ENCODE assay signal across 27 cellular contexts in genomic region chr5:52830700-52831099, GRCh38.
"Had no signal": no experiment of that assay in that cellular context is flagged by ENCODE, and none has a peak within 500 bp of the region (broad histone marks: within the 10 kb centered on the region; RNA-seq: fewer than 3 reads in every experiment).

No MANE protein-coding gene starts in this region.

- H3K4me1 ChIP-seq: breast epithelium, neural progenitor cell, thyroid gland had no signal

- H3K4me3 Mint-ChIP-seq: activated B cell treated with CpG ODN at 0.5 μM for 24 hours; activated CD4-positive, alpha-beta T cell treated with anti-CD3 and anti-CD28 coated beads for 36 hours; activated T-helper 17 cell treated with anti-CD3 and anti-CD28 coated beads, Interleukin-2, amount 50 U/mL, for 72 hours; naive thymus-derived CD8-positive, alpha-beta T cell; neural progenitor cell; stimulated activated memory B cell treated with anti-CD40 and anti-IgM and Interleukin-4, amounts not matched to agents 10 μg/mL and 1 μg/mL and 100 μg/mL, for 72 hours; stimulated activated naive CD8-positive, alpha-beta T cell treated with anti-CD3 and anti-CD28 coated beads, Interleukin-15, amount 100 ng/mL, for 72 hours; T-cell; T-helper 2 cell treated with Interferon-gamma antibody and Interleukin-4, amounts not matched to agents 5 μg/mL and 100 μg/mL, for 36 hours had no signal

- H3K36me3 Mint-ChIP-seq: neural progenitor cell; stimulated activated memory B cell treated with anti-CD40 and anti-IgM and Interleukin-4, amounts not matched to agents 10 μg/mL and 1 μg/mL and 100 μg/mL, for 72 hours had no signal

- H3K4me1 Mint-ChIP-seq: activated B cell treated with CpG ODN at 0.5 μM for 24 hours; activated T-helper 17 cell treated with anti-CD3 and anti-CD28 coated beads, Interleukin-2, amount 50 U/mL, for 72 hours; neural progenitor cell; stimulated activated memory B cell treated with anti-CD40 and anti-IgM and Interleukin-4, amounts not matched to agents 10 μg/mL and 1 μg/mL and 100 μg/mL, for 72 hours had no signal

- H3K27ac ChIP-seq: breast epithelium, epithelial cell of prostate, neural progenitor cell, thyroid gland had no signal

- H3K36me3 ChIP-seq: breast epithelium, neural progenitor cell, thyroid gland had no signal

- H3K4me3 ChIP-seq: breast epithelium, neural progenitor cell, thyroid gland had no signal

- H3K4me2 ChIP-seq: neural progenitor cell had no signal

- H3K27me3 Mint-ChIP-seq: activated B cell treated with CpG ODN at 0.5 μM for 24 hours; activated CD4-positive, alpha-beta T cell treated with anti-CD3 and anti-CD28 coated beads for 36 hours; activated T-helper 17 cell treated with anti-CD3 and anti-CD28 coated beads, Interleukin-2, amount 50 U/mL, for 72 hours; naive thymus-derived CD8-positive, alpha-beta T cell; stimulated activated naive CD8-positive, alpha-beta T cell treated with anti-CD3 and anti-CD28 coated beads, Interleukin-15, amount 100 ng/mL, for 72 hours had no signal

- DNase-seq: activated B cell treated with CpG ODN at 0.5 μM for 24 hours; activated CD4-positive, alpha-beta T cell treated with anti-CD3 and anti-CD28 coated beads for 36 hours; activated gamma-delta T cell treated with Interleukin-2 at 50 U/mL for 16 hours; activated naive CD4-positive, alpha-beta T cell treated with anti-CD3 and anti-CD28 coated beads, Interleukin-2, amount 50 U/mL, for 16 hours; amygdala; central memory CD4-positive, alpha-beta T cell; dermis blood vessel endothelial cell; effector CD4-positive, alpha-beta T cell; head of caudate nucleus; hippocampal formation; left cardiac atrium; left ventricle myocardium superior; naive thymus-derived CD8-positive, alpha-beta T cell; small intestine; stimulated activated CD4-positive, alpha-beta T cell treated with anti-CD3 and anti-CD28 coated beads, Interleukin-1b, Interleukin-23, amount 100 ng/mL, for 48 hours; stimulated activated CD4-positive, alpha-beta T cell treated with anti-CD3 and anti-CD28 coated beads, Interleukin-4, amount 100 ng/mL, for 4 hours; stimulated activated CD8-positive, alpha-beta memory T cell treated with anti-CD3 and anti-CD28 coated beads, Interleukin-4, amount 100 ng/mL, for 48 hours; stimulated activated naive CD8-positive, alpha-beta T cell treated with anti-CD3 and anti-CD28 coated beads, Interleukin-15, amount 100 ng/mL, for 72 hours; T-cell; thyroid gland had no signal

- H3K27me3 ChIP-seq: breast epithelium, neural progenitor cell, thyroid gland had no signal

- H3K27ac Mint-ChIP-seq: activated B cell treated with CpG ODN at 0.5 μM for 24 hours; activated CD4-positive, alpha-beta T cell treated with anti-CD3 and anti-CD28 coated beads for 36 hours; activated T-helper 17 cell treated with anti-CD3 and anti-CD28 coated beads, Interleukin-2, amount 50 U/mL, for 72 hours; naive thymus-derived CD8-positive, alpha-beta T cell; neural progenitor cell; stimulated activated memory B cell treated with anti-CD40 and anti-IgM and Interleukin-4, amounts not matched to agents 10 μg/mL and 1 μg/mL and 100 μg/mL, for 72 hours; stimulated activated naive CD8-positive, alpha-beta T cell treated with anti-CD3 and anti-CD28 coated beads, Interleukin-15, amount 100 ng/mL, for 72 hours; T-cell; T-helper 2 cell treated with Interferon-gamma antibody and Interleukin-4, amounts not matched to agents 5 μg/mL and 100 μg/mL, for 36 hours had no signal

- H2AFZ ChIP-seq: neural progenitor cell had no signal

- H3K9me3 ChIP-seq: breast epithelium, thyroid gland had no signal

- H3K9me3 Mint-ChIP-seq: activated B cell treated with CpG ODN at 0.5 μM for 24 hours had no signal

- ATAC-seq: activated CD4-positive, alpha-beta T cell treated with anti-CD3 and anti-CD28 coated beads for 36 hours; activated T-helper 17 cell treated with anti-CD3 and anti-CD28 coated beads, Interleukin-2, amount 50 U/mL, for 72 hours; left cardiac atrium; left ventricle myocardium superior; naive thymus-derived CD8-positive, alpha-beta T cell; sciatic nerve; stimulated activated memory B cell treated with anti-CD40 and anti-IgM and Interleukin-4, amounts not matched to agents 10 μg/mL and 1 μg/mL and 100 μg/mL, for 72 hours; stimulated activated naive CD8-positive, alpha-beta T cell treated with anti-CD3 and anti-CD28 coated beads, Interleukin-15, amount 100 ng/mL, for 72 hours; T-cell had no signal

- H3K9ac ChIP-seq: neural progenitor cell had no signal
